ENCODE assay signal across 8 cellular contexts in genomic region chr20:50929299-50930138, GRCh38. TPM values are rescaled to one million over a fixed set of nuclear protein-coding genes. Genes with fewer than 3 reads are reported as not detected.
DNase-seq lines count a peak whose midpoint lies in the region; ATAC-seq, FAIRE-seq and TF ChIP-seq lines count a peak whose summit lies in the region.

No MANE protein-coding gene starts in this region.

- TF ChIP-seq CTCF in endothelial cell of umbilical vein (IDR thresholded peaks at IDR 0.05; ENCODE audit: extremely low read depth in 1 of 2, insufficient read depth in 1 of 2, low read depth in 1 of 2, low read length in 2 of 2), result peak; percentile 95 to 98

- no peaks in the 10 kb centered on the region for H3K9me3 ChIP-seq in endothelial cell of umbilical vein (replicated peaks; ENCODE audit: control insufficient read depth, insufficient read depth, low read length)

- FAIRE-seq in HTR-8/SVneo (lab: Jason Lieb, UNC) (peak; percentile 99), endothelial cell of umbilical vein (lab: Jason Lieb, UNC) (peak; percentile 92)

- peak; percentile 89 for DNase-seq in COLO668 (lab: John Stamatoyannopoulos, UW; ENCODE audit: unreplicated experiment)
- peak; percentile 98 for DNase-seq in HTR-8/SVneo (ENCODE audit: insufficient read length, low spot score)
- DNase-seq in NOMO-1 (lab: John Stamatoyannopoulos, UW; ENCODE audit: unreplicated experiment in 2 of 2), result peak; percentile 93 to 96
- peak; percentile 98 for DNase-seq in activated CD8-positive, alpha-beta memory T cell treated with anti-CD3 and anti-CD28 coated beads, Interleukin-2, amount 10 ng/mL, durations not matched to agents 7 days and 5 days
- peak; percentile 92 for DNase-seq in endothelial cell of umbilical vein (ENCODE audit: low read depth, low spot score)
- peak; percentile 93 for DNase-seq in midbrain (lab: John Stamatoyannopoulos, UW)
- peak; percentile 86 to 89 for DNase-seq in stimulated activated CD8-positive, alpha-beta memory T cell treated with anti-CD3 and anti-CD28 coated beads, Interleukin-15, amount 100 ng/mL, for 48 hours (ENCODE audit: low read depth in 2 of 2)

- no peaks in the 10 kb centered on the region for H3K27me3 ChIP-seq in endothelial cell of umbilical vein (ENCODE audit: control insufficient read depth in 2 of 2, insufficient read depth in 2 of 2, low read length in 2 of 2)

- no peak overlapping the region for H2AFZ ChIP-seq in endothelial cell of umbilical vein (ENCODE audit: low read depth, low read length)

- H3K36me3 ChIP-seq in endothelial cell of umbilical vein (ENCODE audit: control insufficient read depth in 2 of 2, extremely low read depth in 1 of 2, insufficient read depth in 2 of 2, low read length in 2 of 2), result peaks cover 2 to 33% of the 10 kb centered on the region in 2 experiments

- peak overlapping the region; percentile 63 to 100 (median 90) for H3K4me3 ChIP-seq in endothelial cell of umbilical vein (replicated peaks in 1 of 3; ENCODE audit: insufficient read depth in 1 of 3, low read depth in 1 of 3, low read length in 3 of 3)

- H3K4me2 ChIP-seq in endothelial cell of umbilical vein (ENCODE audit: insufficient read depth, low read length), result peak overlapping the region; percentile 91

- peak; percentile 61 for ATAC-seq in GM21360 (IDR thresholded peaks at IDR 0.05; ENCODE audit: unreplicated experiment)
- peak; percentile 71 for ATAC-seq in activated CD8-positive, alpha-beta memory T cell treated with anti-CD3 and anti-CD28 coated beads, Interleukin-2, amount 10 ng/mL, durations not matched to agents 7 days and 5 days

- peaks cover 56% of the 10 kb centered on the region for H3K36me3 Mint-ChIP-seq in activated CD8-positive, alpha-beta memory T cell treated with anti-CD3 and anti-CD28 coated beads, Interleukin-2, amount 10 ng/mL, durations not matched to agents 7 days and 5 days

- H3K79me2 ChIP-seq in endothelial cell of umbilical vein (ENCODE audit: control insufficient read depth, insufficient read depth, low read length), result peaks cover 65% of the 10 kb centered on the region

- peaks cover 22% of the 10 kb centered on the region for H3K4me1 ChIP-seq in endothelial cell of umbilical vein (ENCODE audit: control insufficient read depth, extremely low read depth, insufficient read depth, low read length)

- H3K4me3 Mint-ChIP-seq in activated CD8-positive, alpha-beta memory T cell treated with anti-CD3 and anti-CD28 coated beads, Interleukin-2, amount 10 ng/mL, durations not matched to agents 7 days and 5 days, result peak overlapping the region; percentile 95

- H4K20me1 ChIP-seq in endothelial cell of umbilical vein (replicated peaks; ENCODE audit: control insufficient read depth, extremely low read depth, insufficient read depth, low read length), result peaks cover 33% of the 10 kb centered on the region

- dilution Hi-C loops in endothelial cell of umbilical vein (cut with MboI; ENCODE audit: extremely low pct_ligation_motif_present, low sequenced_read_pairs), result no loop called here

- no peaks in the 10 kb centered on the region for H3K27me3 Mint-ChIP-seq in activated CD8-positive, alpha-beta memory T cell treated with anti-CD3 and anti-CD28 coated beads, Interleukin-2, amount 10 ng/mL, durations not matched to agents 7 days and 5 days

- CTCF ChIA-PET in activated CD8-positive, alpha-beta memory T cell treated with anti-CD3 and anti-CD28 coated beads, Interleukin-2, amount 10 ng/mL, durations not matched to agents 7 days and 5 days (lab: Charles Lee), result interaction anchor here (0.6 to 13.3 kb wide), 34 partner anchors 10 to 783 kb away, joined by 3 to 350 read pairs (median 6); partner anchors contain the start of genes BCAS4, DPM1 and MOCS3
- CTCF ChIA-PET in endothelial cell of umbilical vein (lab: Charles Lee), result interaction anchor here (0.6 to 11.1 kb wide), 20 partner anchors 9 to 318 kb away, joined by 3 to 119 read pairs (median 5); partner anchors contain the start of genes BCAS4, DPM1 and MOCS3

- intact Hi-C loops in endothelial cell of umbilical vein (cut with micrococcal nuclease), result loop anchor here (1.0 kb wide), 3 partner anchors 13 to 135 kb away; no protein-coding TSS in a partner anchor

- peak overlapping the region; percentile 81 for H3K9ac ChIP-seq in endothelial cell of umbilical vein (replicated peaks; ENCODE audit: extremely low read depth, insufficient read depth, low read length)

- peak overlapping the region; percentile 95 for H3K27ac Mint-ChIP-seq in activated CD8-positive, alpha-beta memory T cell treated with anti-CD3 and anti-CD28 coated beads, Interleukin-2, amount 10 ng/mL, durations not matched to agents 7 days and 5 days

- no peaks in the 10 kb centered on the region for H3K9me3 Mint-ChIP-seq in activated CD8-positive, alpha-beta memory T cell treated with anti-CD3 and anti-CD28 coated beads, Interleukin-2, amount 10 ng/mL, durations not matched to agents 7 days and 5 days (ENCODE audit: low read depth)

- no peaks in the 10 kb centered on the region for H3K9me1 ChIP-seq in endothelial cell of umbilical vein (replicated peaks; ENCODE audit: control insufficient read depth, extremely low read depth, insufficient read depth, low read length)

- TSS peak; percentile 25 for BruUV-seq in endothelial cell of umbilical vein (replicated peaks; lab: Mats Ljungman, UMichigan)

- peak overlapping the region; percentile 50 for H3K27ac ChIP-seq in endothelial cell of umbilical vein (ENCODE audit: insufficient read depth, low read depth, low read length)

- peak; percentile 15 for TF ChIP-seq POLR2A in endothelial cell of umbilical vein (IDR thresholded peaks at IDR 0.05; ENCODE audit: low read depth, low read length)

- POLR2A ChIA-PET in endothelial cell of umbilical vein (lab: Charles Lee), result interaction anchor here (0.6 to 2.2 kb wide), 5 partner anchors 9 to 139 kb away, joined by 3 to 7 read pairs (median 4); partner anchors contain the start of genes DPM1 and MOCS3

- H3K4me1 Mint-ChIP-seq in activated CD8-positive, alpha-beta memory T cell treated with anti-CD3 and anti-CD28 coated beads, Interleukin-2, amount 10 ng/mL, durations not matched to agents 7 days and 5 days, result peaks cover 53% of the 10 kb centered on the region

TF ChIP-seq in endothelial cell of umbilical vein, 7 proteins besides CTCF, POLR2A, EP300 and RAD21:
- TF ChIP-seq EZH2 (IDR thresholded peaks at IDR 0.05; ENCODE audit: borderline replicate concordance, low read depth, low read length, severe bottlenecking) (no peak), POLR2AphosphoS5 (IDR thresholded peaks at IDR 0.05; ENCODE audit: insufficient read depth, low read depth, low read length) (peak; percentile 60), GATA2 (IDR thresholded peaks at IDR 0.05; ENCODE audit: insufficient read depth, insufficient read length, low read depth, low read length) (no peak), MYC (IDR thresholded peaks at IDR 0.05; ENCODE audit: low read depth, low read length) (no peak), FOS (IDR thresholded peaks at IDR 0.05; ENCODE audit: borderline replicate concordance, insufficient read depth, low read length) (peak; percentile 4), JUN (IDR thresholded peaks at IDR 0.05; ENCODE audit: borderline replicate concordance, insufficient read depth, insufficient read length, low read depth) (no peak), MAX (IDR thresholded peaks at IDR 0.05; ENCODE audit: insufficient read depth, insufficient read length) (no peak)

RNA-seq across cellular contexts. Expression of gene ADNP, which starts 1.7 kb away (rescaled TPM):
- total RNA-seq in activated CD8-positive, alpha-beta memory T cell treated with anti-CD3 and anti-CD28 coated beads, Interleukin-2, amount 10 ng/mL, durations not matched to agents 7 days and 5 days, result 10 to 100 TPM; 66.1 to 81.2 TPM
- 66.0 and 69.0 TPM in 2 replicates for total RNA-seq in endothelial cell of umbilical vein
- 13.4 and 17.8 TPM in 2 replicates for polyA plus RNA-seq in endothelial cell of umbilical vein
- 27.6 and 27.7 TPM in 2 replicates for polyA plus RNA-seq in endothelial cell of umbilical vein (2011; cell fraction: cytosol; rRNA removed)
- polyA plus RNA-seq in endothelial cell of umbilical vein (2011; cell fraction: nucleus; rRNA removed), result 66.5 and 70.9 TPM in 2 replicates
- polyA plus RNA-seq in endothelial cell of umbilical vein (2012), result 52.3 and 54.6 TPM in 2 replicates
- 47.8 and 61.2 TPM in 2 replicates for polyA minus RNA-seq in endothelial cell of umbilical vein
- 32.9 TPM for polyA minus RNA-seq in endothelial cell of umbilical vein (2011; cell fraction: cytosol; rRNA and poly(A)+ RNA removed)
- 49.4 and 64.7 TPM in 2 replicates for polyA minus RNA-seq in endothelial cell of umbilical vein (2011; cell fraction: nucleus; rRNA and poly(A)+ RNA removed)

RNA-seq across cellular contexts. Expression of gene DPM1, which starts 28.8 kb away (rescaled TPM):
- 10 to 100 TPM; 51.8 to 62.8 TPM for total RNA-seq in activated CD8-positive, alpha-beta memory T cell treated with anti-CD3 and anti-CD28 coated beads, Interleukin-2, amount 10 ng/mL, durations not matched to agents 7 days and 5 days
- total RNA-seq in endothelial cell of umbilical vein, result 38.7 and 41.9 TPM in 2 replicates
- 21.4 and 33.9 TPM in 2 replicates for polyA plus RNA-seq in endothelial cell of umbilical vein
- polyA plus RNA-seq in endothelial cell of umbilical vein (2011; cell fraction: cytosol; rRNA removed), result 46.5 and 58.3 TPM in 2 replicates
- polyA plus RNA-seq in endothelial cell of umbilical vein (2011; cell fraction: nucleus; rRNA removed), result 25.4 and 39.9 TPM in 2 replicates
- polyA plus RNA-seq in endothelial cell of umbilical vein (2012), result 57.4 and 72.7 TPM in 2 replicates
- 15.6 and 31.2 TPM in 2 replicates for polyA minus RNA-seq in endothelial cell of umbilical vein
- polyA minus RNA-seq in endothelial cell of umbilical vein (2011; cell fraction: cytosol; rRNA and poly(A)+ RNA removed), result 33.0 TPM
- 7.9 and 8.0 TPM in 2 replicates for polyA minus RNA-seq in endothelial cell of umbilical vein (2011; cell fraction: nucleus; rRNA and poly(A)+ RNA removed)

RNA-seq across cellular contexts. Expression of gene MOCS3, which starts 29.1 kb away (rescaled TPM):
- total RNA-seq in activated CD8-positive, alpha-beta memory T cell treated with anti-CD3 and anti-CD28 coated beads, Interleukin-2, amount 10 ng/mL, durations not matched to agents 7 days and 5 days, result 1 to 10 TPM; 4.6 to 6.1 TPM
- total RNA-seq in endothelial cell of umbilical vein, result 3.6 and 4.2 TPM in 2 replicates
- polyA plus RNA-seq in endothelial cell of umbilical vein, result 3.2 and 4.0 TPM in 2 replicates
- 2.2 and 2.6 TPM in 2 replicates for polyA plus RNA-seq in endothelial cell of umbilical vein (2011; cell fraction: cytosol; rRNA removed)
- polyA plus RNA-seq in endothelial cell of umbilical vein (2011; cell fraction: nucleus; rRNA removed), result 1.2 and 1.5 TPM in 2 replicates
- 2.2 and 2.5 TPM in 2 replicates for polyA plus RNA-seq in endothelial cell of umbilical vein (2012)
- 4.0 and 6.7 TPM in 2 replicates for polyA minus RNA-seq in endothelial cell of umbilical vein
- polyA minus RNA-seq in endothelial cell of umbilical vein (2011; cell fraction: cytosol; rRNA and poly(A)+ RNA removed), result 8.6 TPM
- polyA minus RNA-seq in endothelial cell of umbilical vein (2011; cell fraction: nucleus; rRNA and poly(A)+ RNA removed), result 4.2 and 4.4 TPM in 2 replicates

Comparison
In these comparisons a context has a peak if more than half of its experiments do, and no peak if none do; other contexts are left out.
1. Peak in every context shown above with its lines: DNase-seq, ATAC-seq, H3K4me3 ChIP-seq and H3K27ac ChIP-seq.